ENCODE assay signal across 10 cellular contexts in genomic region chr12:31321565-31322228, GRCh38. TPM values are rescaled to one million over a fixed set of nuclear protein-coding genes. Genes with fewer than 3 reads are reported as not detected.
DNase-seq lines count a peak whose midpoint lies in the region; ATAC-seq and TF ChIP-seq lines count a peak whose summit lies in the region.
"Had no signal": no experiment of that assay in that cellular context is flagged by ENCODE, and none has a peak within 500 bp of the region (broad histone marks: within the 10 kb centered on the region; RNA-seq: fewer than 3 reads in every experiment).

No MANE protein-coding gene starts in this region.

- no peak for TF ChIP-seq CTCF in CD8-positive, alpha-beta T cell (IDR thresholded peaks at IDR 0.05)
- no peak for TF ChIP-seq CTCF in GM13976 (IDR thresholded peaks at IDR 0.05; ENCODE audit: borderline replicate concordance, control extremely low read depth, extremely low read depth, insufficient read depth, missing control alignments)

- H3K4me3 ChIP-seq in CD8-positive, alpha-beta T cell (ENCODE audit: low read depth, low read length) = no peak overlapping the region

- H3K36me3 Mint-ChIP-seq in CD8-positive, alpha-beta T cell = peaks cover 11% of the 10 kb centered on the region
- H3K36me3 Mint-ChIP-seq in activated naive CD8-positive, alpha-beta T cell = peaks cover 4% of the 10 kb centered on the region

- no peaks in the 10 kb centered on the region for H3K9me3 ChIP-seq in CD8-positive, alpha-beta T cell (ENCODE audit: low read length)

- in situ Hi-C loops in GM13976 (cut with MboI; ENCODE audit: low sequenced_read_pairs, unreplicated experiment) = no loop called here

- peaks cover 65% of the 10 kb centered on the region for H3K4me1 Mint-ChIP-seq in CD8-positive, alpha-beta T cell (ENCODE audit: low read depth)
- peaks cover 67% of the 10 kb centered on the region for H3K4me1 Mint-ChIP-seq in activated naive CD8-positive, alpha-beta T cell (ENCODE audit: low read depth)

- H3K9me3 Mint-ChIP-seq in CD8-positive, alpha-beta T cell = no peaks in the 10 kb centered on the region
- no peaks in the 10 kb centered on the region for H3K9me3 Mint-ChIP-seq in activated naive CD8-positive, alpha-beta T cell (ENCODE audit: low read depth)

- CTCF ChIA-PET in CD8-positive, alpha-beta T cell (lab: Charles Lee) = no interaction called here

- DNase-seq in CD8-positive, alpha-beta T cell = no peak
- DNase-seq in HT1080 (ENCODE audit: low read depth) (peak; percentile 38), iris pigment epithelial cell (ENCODE audit: low read depth) (peak; percentile 83), SIG-M5 (lab: John Stamatoyannopoulos, UW) (no peak), NCI-H2196 treated with DMSO at 0.1 percent for 48 hours (lab: John Stamatoyannopoulos, UW; ENCODE audit: unreplicated experiment) (no peak), GM13976 (ENCODE audit: low spot score) (no peak)
- DNase-seq in stimulated activated CD4-positive, alpha-beta T cell treated with anti-CD3 and anti-CD28 coated beads, Interleukin-12 subunit alpha, Interleukin-12 subunit beta, amount 100 ng/mL, for 4 hours = no peak
- DNase-seq: effector CD4-positive, alpha-beta T cell; NCI-H345 had no signal

- H3K27me3 Mint-ChIP-seq in CD8-positive, alpha-beta T cell (ENCODE audit: low read depth) = no peaks in the 10 kb centered on the region
- H3K27me3 Mint-ChIP-seq in activated naive CD8-positive, alpha-beta T cell = no peaks in the 10 kb centered on the region

- no peaks in the 10 kb centered on the region for H3K36me3 ChIP-seq in CD8-positive, alpha-beta T cell (ENCODE audit: insufficient read depth, low read length)

- H3K27me3 ChIP-seq in CD8-positive, alpha-beta T cell (ENCODE audit: insufficient read depth, low read length) = no peaks in the 10 kb centered on the region

- ATAC-seq in CD8-positive, alpha-beta T cell = no peak

- no peak overlapping the region for H3K27ac ChIP-seq in CD8-positive, alpha-beta T cell (ENCODE audit: low read depth, low read length)

- H3K4me1 ChIP-seq in CD8-positive, alpha-beta T cell (ENCODE audit: insufficient read depth, low read length) = peaks cover 55% of the 10 kb centered on the region

- POLR2A ChIA-PET in CD8-positive, alpha-beta T cell (lab: Charles Lee) = no interaction called here

- H3K27ac Mint-ChIP-seq in CD8-positive, alpha-beta T cell = peak overlapping the region; percentile 73
- H3K27ac Mint-ChIP-seq in activated naive CD8-positive, alpha-beta T cell = peak overlapping the region; percentile 92

- intact Hi-C loops in CD8-positive, alpha-beta T cell (cut with DNase I, micrococcal nuclease) = loop anchor here (1.0 to 10.0 kb wide), 7 partner anchors 34 to 1939 kb away; partner anchors contain the start of genes DNM1L (in 1 of the 2), ERGIC2 (in 1 of the 2), IPO8 (in 1 of the 2) and YARS2 (in 1 of the 2)

- H3K4me3 Mint-ChIP-seq in CD8-positive, alpha-beta T cell = peak overlapping the region; percentile 20
- peak overlapping the region; percentile 99 for H3K4me3 Mint-ChIP-seq in activated naive CD8-positive, alpha-beta T cell

RNA-seq across cellular contexts. Expression of gene SINHCAF, which starts 4.3 kb away (rescaled TPM):
- total RNA-seq in CD8-positive, alpha-beta T cell = 100 to 1,000 TPM in 1 of 2 experiments, 10 to 100 TPM in 1; 93.7 to 108 TPM
- 41.9 and 51.8 TPM in 2 replicates for total RNA-seq in HT1080 (2014; rRNA removed; shearing (Covaris generic))
- 87.8 and 97.6 TPM in 2 replicates for polyA plus RNA-seq in HT1080 (2015; cell fraction: cytosol; rRNA removed)
- polyA plus RNA-seq in HT1080 (2015; cell fraction: nucleus; rRNA removed) = 67.8 and 70.6 TPM in 2 replicates

Comparison
In these comparisons a context has a peak if more than half of its experiments do, and no peak if none do; other contexts are left out.
1. DNase-seq: peak in HT1080 (single experiment) and iris pigment epithelial cell (single experiment); none in CD8-positive, alpha-beta T cell (0 of 7), SIG-M5 (single experiment), NCI-H2196 treated with DMSO at 0.1 percent for 48 hours (single experiment), stimulated activated CD4-positive, alpha-beta T cell treated with anti-CD3 and anti-CD28 coated beads, Interleukin-12 subunit alpha, Interleukin-12 subunit beta, amount 100 ng/mL, for 4 hours (single experiment) and GM13976 (single experiment).